28 cellular contexts compared by ENCODE assay signal in genomic region chr9:38233343-38233742, GRCh38.
A peak's percentile ranks its signal among the peaks of the same experiment; 100 is the strongest.
DNase-seq lines count a peak whose midpoint lies in the region; FAIRE-seq and TF ChIP-seq lines count a peak whose summit lies in the region.
"Had no signal": no experiment of that assay in that cellular context is flagged by ENCODE, and none has a peak within 500 bp of the region (broad histone marks: within the 10 kb centered on the region; RNA-seq: fewer than 3 reads in every experiment).

No MANE protein-coding gene starts in this region.

- BruUV-seq in MCF 10A (replicated peaks; lab: Mats Ljungman, UMichigan), result no TSS peak

- H3K36me3 ChIP-seq in stomach, result no peaks in the 10 kb centered on the region
- H3K36me3 ChIP-seq: neutrophil, transverse colon had no signal

- peaks cover 0 to 9% (median 6%) of the 10 kb centered on the region in 3 donors for H3K27me3 ChIP-seq in stomach
- H3K27me3 ChIP-seq: transverse colon had no signal

- DNase-seq in NCI-H510A treated with DMSO at 0.1 percent for 48 hours (lab: John Stamatoyannopoulos, UW) (peak; percentile 6), NCI-H510A (lab: John Stamatoyannopoulos, UW) (no peak), NCI-H69 (lab: John Stamatoyannopoulos, UW) (peak; percentile 93), ecto neural progenitor cell (ENCODE audit: low spot score) (peak; percentile 26), stomach (no peak), GM12892 (ENCODE audit: insufficient read length) (no peak), MCF 10A (ENCODE audit: unreplicated experiment) (no peak)
- no peak for DNase-seq in activated CD4-positive, alpha-beta T cell treated with anti-CD3 and anti-CD28 coated beads for 1 hour
- DNase-seq: activated CD4-positive, alpha-beta T cell treated with anti-CD3 and anti-CD28 coated beads for 36 hours; activated naive CD4-positive, alpha-beta T cell treated with anti-CD3 and anti-CD28 coated beads, Interleukin-2, amount 50 U/mL, for 16 hours; activated T-cell treated with anti-CD3 and anti-CD28 coated beads, Interleukin-2, amount 50 U/mL, for 72 hours; aorta; effector CD4-positive, alpha-beta T cell; erythroblast; foreskin keratinocyte; stimulated activated CD4-positive, alpha-beta T cell treated with anti-CD3 and anti-CD28 coated beads, Interleukin-4, amount 100 ng/mL, for 1 hour; transverse colon had no signal

- H3K4me3 ChIP-seq in stomach, result no peak overlapping the region
- H3K4me3 ChIP-seq: A549, K562, lung, transverse colon had no signal

- 67 to 84% (median 78%) methylated on average over 10 of the region's 10 CpGs for WGBS in stomach, 5 donors

- no peak overlapping the region for H3K4me3 Mint-ChIP-seq in MCF 10A (ENCODE audit: unreplicated experiment)
- H3K4me3 Mint-ChIP-seq: activated CD4-positive, alpha-beta T cell treated with anti-CD3 and anti-CD28 coated beads for 36 hours; activated T-cell treated with anti-CD3 and anti-CD28 coated beads, Interleukin-2, amount 50 U/mL, for 72 hours; central memory CD8-positive, alpha-beta T cell; stimulated activated naive CD8-positive, alpha-beta T cell treated with anti-CD3 and anti-CD28 coated beads, Interleukin-15, Interleukin-2, amounts not matched to agents 100 ng/mL and 50 ng/mL, for 24 hours had no signal

- no peak for FAIRE-seq in GM12892 (lab: Jason Lieb, UNC)
- FAIRE-seq: A549, GM12891, H1, K562, keratinocyte, small intestine had no signal

- H3K9me3 Mint-ChIP-seq in MCF 10A (ENCODE audit: unreplicated experiment), result no peaks in the 10 kb centered on the region
- H3K9me3 Mint-ChIP-seq: activated T-cell treated with anti-CD3 and anti-CD28 coated beads, Interleukin-2, amount 50 U/mL, for 72 hours; central memory CD8-positive, alpha-beta T cell; stimulated activated naive CD8-positive, alpha-beta T cell treated with anti-CD3 and anti-CD28 coated beads, Interleukin-15, Interleukin-2, amounts not matched to agents 100 ng/mL and 50 ng/mL, for 24 hours had no signal

- no peaks in the 10 kb centered on the region for H3K4me1 Mint-ChIP-seq in MCF 10A (ENCODE audit: insufficient read depth, unreplicated experiment)
- H3K4me1 Mint-ChIP-seq: activated CD4-positive, alpha-beta T cell treated with anti-CD3 and anti-CD28 coated beads for 36 hours had no signal

- H3K27ac ChIP-seq in stomach, result no peak overlapping the region
- H3K27ac ChIP-seq: A549, foreskin keratinocyte, neutrophil, RWPE1, transverse colon had no signal

- CTCF ChIA-PET in MCF 10A (lab: Yijun Ruan, JAX), result interaction anchor here (0.6 kb wide), 2 partner anchors 29 to 73 kb away, joined by 3 read pairs; no protein-coding TSS in a partner anchor

- TF ChIP-seq POLR2A in stomach (IDR thresholded peaks at IDR 0.05) (no peak), GM12892 (IDR thresholded peaks at IDR 0.05; ENCODE audit: low read depth, low read length) (no peak)

- POLR2A ChIA-PET in MCF 10A (lab: Yijun Ruan, JAX), result no interaction called here

- H3K36me3 Mint-ChIP-seq in MCF 10A (ENCODE audit: insufficient read depth, unreplicated experiment), result no peaks in the 10 kb centered on the region

- no peak overlapping the region for H3K27ac Mint-ChIP-seq in MCF 10A (ENCODE audit: low read depth, unreplicated experiment)
- H3K27ac Mint-ChIP-seq: activated CD4-positive, alpha-beta T cell treated with anti-CD3 and anti-CD28 coated beads for 36 hours; activated T-cell treated with anti-CD3 and anti-CD28 coated beads, Interleukin-2, amount 50 U/mL, for 72 hours; stimulated activated naive CD8-positive, alpha-beta T cell treated with anti-CD3 and anti-CD28 coated beads, Interleukin-15, Interleukin-2, amounts not matched to agents 100 ng/mL and 50 ng/mL, for 24 hours had no signal

- TF ChIP-seq EP300 in stomach (IDR thresholded peaks at IDR 0.05), result no peak

- intact Hi-C loops in stomach (cut with DNase I; ENCODE audit: low total_unique reads) (no loop called here), MCF 10A (cut with micrococcal nuclease) (no loop called here)

- TF ChIP-seq CTCF in stomach (IDR thresholded peaks at IDR 0.05) (no peak), MCF 10A (IDR thresholded peaks at IDR 0.05; ENCODE audit: unreplicated experiment) (no peak)

- no peaks in the 10 kb centered on the region for H3K9me3 ChIP-seq in stomach
- H3K9me3 ChIP-seq: A549, neutrophil, transverse colon had no signal

- no peaks in the 10 kb centered on the region for H3K4me1 ChIP-seq in stomach
- H3K4me1 ChIP-seq: foreskin keratinocyte, transverse colon had no signal

- H3K27me3 Mint-ChIP-seq in MCF 10A (ENCODE audit: insufficient read depth, unreplicated experiment), result no peaks in the 10 kb centered on the region
- H3K27me3 Mint-ChIP-seq: activated CD4-positive, alpha-beta T cell treated with anti-CD3 and anti-CD28 coated beads for 36 hours; central memory CD8-positive, alpha-beta T cell had no signal

Comparison
In these comparisons a context has a peak if more than half of its experiments do, and no peak if none do; other contexts are left out.
1. DNase-seq: peak in NCI-H510A treated with DMSO at 0.1 percent for 48 hours (single experiment), NCI-H69 (single experiment) and ecto neural progenitor cell (single experiment); none in NCI-H510A (single experiment), activated CD4-positive, alpha-beta T cell treated with anti-CD3 and anti-CD28 coated beads for 1 hour (single experiment), stomach (single experiment), GM12892 (single experiment) and MCF 10A (single experiment).